Comparison of ENCODE assay signal across 9 cellular contexts in genomic region chrX:1165535-1166196, GRCh38. TPM values are rescaled to one million over a fixed set of nuclear protein-coding genes. Genes with fewer than 3 reads are reported as not detected.
DNase-seq lines count a peak whose midpoint lies in the region; ATAC-seq and TF ChIP-seq lines count a peak whose summit lies in the region.
"Had no signal": no experiment of that assay in that cellular context is flagged by ENCODE, and none has a peak within 500 bp of the region (broad histone marks: within the 10 kb centered on the region; RNA-seq: fewer than 3 reads in every experiment).

No MANE protein-coding gene starts in this region.

- no peaks in the 10 kb centered on the region for H3K36me3 ChIP-seq in naive thymus-derived CD4-positive, alpha-beta T cell (ENCODE audit: control insufficient read depth in 2 of 3, insufficient read depth in 3 of 3, low read length in 3 of 3)

- H3K4me3 Mint-ChIP-seq in naive thymus-derived CD4-positive, alpha-beta T cell: peak overlapping the region; percentile 1 to 75 (median 60)

- H3K9me3 ChIP-seq in naive thymus-derived CD4-positive, alpha-beta T cell (ENCODE audit: control insufficient read depth in 2 of 3, low read length in 3 of 3): no peaks in the 10 kb centered on the region

- peak overlapping the region in 4 of 9 donors; percentile 79 to 90 (median 82) for H3K27ac Mint-ChIP-seq in naive thymus-derived CD4-positive, alpha-beta T cell

- DNase-seq in COLO829 (ENCODE audit: low spot score) (peak; percentile 53), GM20000 (ENCODE audit: low spot score) (peak; percentile 34), astrocyte of the hippocampus (ENCODE audit: low read depth, low spot score) (peak; percentile 5), OCI-M1 (lab: John Stamatoyannopoulos, UW) (no peak), NCI-H2227 (lab: John Stamatoyannopoulos, UW; ENCODE audit: unreplicated experiment) (no peak), AG20443 (ENCODE audit: low spot score) (no peak)
- DNase-seq in naive thymus-derived CD4-positive, alpha-beta T cell: peak in 5 of 9 donors; percentile 30 to 66 (median 46)
- DNase-seq in activated CD4-positive, CD25-positive, alpha-beta regulatory T cell treated with anti-CD3 and anti-CD28 coated beads, Interleukin-2, amount 50 U/mL, for 72 hours: no peak
- DNase-seq: NCI-H1436 treated with DMSO at 0.1 percent for 48 hours had no signal

- no peaks in the 10 kb centered on the region for H3K27me3 ChIP-seq in naive thymus-derived CD4-positive, alpha-beta T cell (ENCODE audit: control insufficient read depth in 2 of 2, insufficient read depth in 2 of 2, low read length in 2 of 2)

- H3K9me3 Mint-ChIP-seq in naive thymus-derived CD4-positive, alpha-beta T cell: peaks cover 0 to 6% (median 0%) of the 10 kb centered on the region in 11 donors

- intact Hi-C loops in naive thymus-derived CD4-positive, alpha-beta T cell (cut with micrococcal nuclease): loop anchor here in 1 of 2 donors (5.0 to 10.0 kb wide), 2 partner anchors 71 to 593 kb away; no protein-coding TSS in a partner anchor

- no peak overlapping the region for H3K27ac ChIP-seq in naive thymus-derived CD4-positive, alpha-beta T cell (ENCODE audit: low read depth, low read length)

- TF ChIP-seq CTCF in GM20000 (IDR thresholded peaks at IDR 0.05; ENCODE audit: extremely low read depth, missing control alignments): no peak

- CTCF ChIA-PET in naive thymus-derived CD4-positive, alpha-beta T cell (lab: Charles Lee): no interaction called here

- H3K4me3 ChIP-seq in naive thymus-derived CD4-positive, alpha-beta T cell (ENCODE audit: low read length): no peak overlapping the region

- H3K27me3 Mint-ChIP-seq in naive thymus-derived CD4-positive, alpha-beta T cell: peaks cover 0 to 27% (median 11%) of the 10 kb centered on the region in 5 donors

- peaks cover 12 to 32% (median 24%) of the 10 kb centered on the region in 7 donors for H3K4me1 Mint-ChIP-seq in naive thymus-derived CD4-positive, alpha-beta T cell

- peak; percentile 44 for ATAC-seq in naive thymus-derived CD4-positive, alpha-beta T cell

- POLR2A ChIA-PET in naive thymus-derived CD4-positive, alpha-beta T cell (lab: Charles Lee): no interaction called here

- H3K36me3 Mint-ChIP-seq in naive thymus-derived CD4-positive, alpha-beta T cell: no peaks in the 10 kb centered on the region

- H3K4me1 ChIP-seq in naive thymus-derived CD4-positive, alpha-beta T cell (ENCODE audit: control insufficient read depth in 2 of 2, insufficient read depth in 2 of 2, low read length in 2 of 2): peaks cover 0 to 14% of the 10 kb centered on the region in 2 donors

RNA-seq across cellular contexts. Expression of gene CRLF2, which starts 46.8 kb away (rescaled TPM):
- total RNA-seq in naive thymus-derived CD4-positive, alpha-beta T cell: 1 to 10 TPM in 1 of 5 experiments, under 1 TPM in 2, not detected in 2; 0.40 to 7.3 (median 0.98) TPM
- polyA plus RNA-seq in naive thymus-derived CD4-positive, alpha-beta T cell: under 1 TPM in 1 of 2 donors, not detected in 1; 0.19 TPM

Comparison
In these comparisons a context has a peak if more than half of its experiments do, and no peak if none do; other contexts are left out.
1. DNase-seq: peak in COLO829 (single experiment), GM20000 (single experiment), astrocyte of the hippocampus (single experiment) and naive thymus-derived CD4-positive, alpha-beta T cell (5 of 9); none in OCI-M1 (single experiment), NCI-H2227 (single experiment), activated CD4-positive, CD25-positive, alpha-beta regulatory T cell treated with anti-CD3 and anti-CD28 coated beads, Interleukin-2, amount 50 U/mL, for 72 hours (single experiment) and AG20443 (single experiment).